2 cellular contexts compared by ENCODE assay signal in genomic region chr9:130287736-130288135, GRCh38.
A peak's percentile ranks its signal among the peaks of the same experiment; 100 is the strongest.
TF ChIP-seq lines count a peak whose summit lies in the region.

No MANE protein-coding gene starts in this region.

TF ChIP-seq in HEK293, 187 proteins besides CTCF, POLR2A, EP300 and RAD21 (continued from another document and continues in another):
- TF ChIP-seq HIC1 (tag by site-specific recombination; IDR thresholded peaks at IDR 0.05) (no peak), ZBTB20 (tag by site-specific recombination; IDR thresholded peaks at IDR 0.05) (no peak; the same call in 1 of the 2 replicates), ZNF398 (tag by site-specific recombination; IDR thresholded peaks at IDR 0.05) (peak; percentile 69), ZNF585B (tag by site-specific recombination; IDR thresholded peaks at IDR 0.05) (no peak), ZNF488 (tag by site-specific recombination; IDR thresholded peaks at IDR 0.05) (peak; percentile 95), ZNF629 (tag by site-specific recombination; IDR thresholded peaks at IDR 0.05) (0 out of 2 replicates have a peak, but pooled peaks have one; percentile 41), ZNF10 (tag by site-specific recombination; IDR thresholded peaks at IDR 0.05) (no peak), ZNF521 (tag by site-specific recombination; IDR thresholded peaks at IDR 0.05) (no peak), ZNF548 (tag by site-specific recombination; IDR thresholded peaks at IDR 0.05) (no peak), GLI2 (tag by site-specific recombination; IDR thresholded peaks at IDR 0.05; ENCODE audit: borderline replicate concordance, low read depth) (no peak; the same call in 1 of the 2 replicates), ZNF513 (tag by site-specific recombination; IDR thresholded peaks at IDR 0.05) (peak; percentile 37; the same call in 1 of the 2 replicates), SP3 (tag by site-specific recombination; IDR thresholded peaks at IDR 0.05) (no peak), HOXA7 (CRISPR knock-in tag; IDR thresholded peaks at IDR 0.05; ENCODE audit: borderline replicate concordance) (no peak), ZNF639 (tag by site-specific recombination; IDR thresholded peaks at IDR 0.05) (no peak), ZNF335 (tag by site-specific recombination; conservative IDR thresholded peaks at IDR 0.05) (0 out of 2 replicates have a peak, but pooled peaks have one; percentile 38), ZNF707 (tag by site-specific recombination; IDR thresholded peaks at IDR 0.05) (no peak), ZNF544 (tag by site-specific recombination; IDR thresholded peaks at IDR 0.05) (no peak), ZNF624 (tag by site-specific recombination; IDR thresholded peaks at IDR 0.05) (no peak), ZNF561 (tag by site-specific recombination; IDR thresholded peaks at IDR 0.05; ENCODE audit: borderline replicate concordance) (0 out of 2 replicates have a peak, but pooled peaks have one; percentile 82), ZNF211 (tag by site-specific recombination; IDR thresholded peaks at IDR 0.05; ENCODE audit: low read depth) (no peak), GFI1B (tag by site-specific recombination; IDR thresholded peaks at IDR 0.05) (no peak)

TF ChIP-seq in WTC11, 78 proteins besides CTCF, POLR2A, EP300 and RAD21 (continued from another document):
- TF ChIP-seq PRDM15 (CRISPR knock-in tag; IDR thresholded peaks at IDR 0.05): no peak
- TF ChIP-seq RELA (CRISPR knock-in tag; IDR thresholded peaks at IDR 0.05; ENCODE audit: borderline replicate concordance): no peak
- TF ChIP-seq SMAD3 (CRISPR knock-in tag; IDR thresholded peaks at IDR 0.05; ENCODE audit: borderline replicate concordance): no peak
- no peak for TF ChIP-seq ZNF281 (CRISPR knock-in tag; IDR thresholded peaks at IDR 0.05)
- TF ChIP-seq ESRRA (CRISPR knock-in tag; IDR thresholded peaks at IDR 0.05; ENCODE audit: borderline replicate concordance): no peak
- no peak for TF ChIP-seq E2F1 (CRISPR knock-in tag; IDR thresholded peaks at IDR 0.05)
- TF ChIP-seq ZSCAN18 (CRISPR knock-in tag; IDR thresholded peaks at IDR 0.05): no peak
- TF ChIP-seq SOX15 (CRISPR knock-in tag; IDR thresholded peaks at IDR 0.05): no peak
- TF ChIP-seq KAT7 (CRISPR knock-in tag; IDR thresholded peaks at IDR 0.05; ENCODE audit: borderline replicate concordance): no peak
- TF ChIP-seq FOXP1 (CRISPR knock-in tag; IDR thresholded peaks at IDR 0.05; ENCODE audit: borderline replicate concordance): no peak
- TF ChIP-seq ETV6 (CRISPR knock-in tag; IDR thresholded peaks at IDR 0.05): no peak
- no peak for TF ChIP-seq IRF1 (CRISPR knock-in tag; IDR thresholded peaks at IDR 0.05)
- TF ChIP-seq ATF1 (CRISPR knock-in tag; IDR thresholded peaks at IDR 0.05): no peak
